1 cellular context compared by ENCODE assay signal in the genomic region with DNA sequence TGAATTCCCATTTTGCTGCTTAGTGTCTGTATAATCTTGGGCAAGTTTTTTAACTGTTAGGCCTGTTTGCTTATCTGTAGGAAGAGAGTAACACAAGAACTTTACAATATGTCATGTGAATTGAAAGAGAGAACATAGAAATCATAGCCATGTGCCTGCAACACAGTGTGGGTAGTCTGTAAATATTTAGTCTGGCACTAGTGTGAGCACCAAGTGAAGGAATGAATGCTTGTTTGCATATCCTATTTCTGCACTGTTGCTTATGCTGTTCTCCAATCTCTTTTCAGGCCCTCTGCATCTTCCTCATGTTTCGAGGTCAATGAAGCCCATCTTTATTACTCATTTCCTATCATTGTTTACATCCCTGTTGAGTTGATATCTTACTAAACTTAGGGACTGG.
TF ChIP-seq lines count a peak whose summit lies in the region.

No MANE protein-coding gene starts in this region.

TF ChIP-seq in HepG2, 621 proteins besides CTCF, POLR2A, EP300 and RAD21 (continued from another document):
- TF ChIP-seq JUND (CRISPR knock-in tag; IDR thresholded peaks at IDR 0.05), result no peak
- no peak for TF ChIP-seq AGO1 (IDR thresholded peaks at IDR 0.05; ENCODE audit: low read depth, low read length, poor library complexity, severe bottlenecking)
- no peak for TF ChIP-seq ZNF350 (CRISPR knock-in tag; IDR thresholded peaks at IDR 0.05; ENCODE audit: borderline replicate concordance, low read depth)
- TF ChIP-seq, protein P1, sequence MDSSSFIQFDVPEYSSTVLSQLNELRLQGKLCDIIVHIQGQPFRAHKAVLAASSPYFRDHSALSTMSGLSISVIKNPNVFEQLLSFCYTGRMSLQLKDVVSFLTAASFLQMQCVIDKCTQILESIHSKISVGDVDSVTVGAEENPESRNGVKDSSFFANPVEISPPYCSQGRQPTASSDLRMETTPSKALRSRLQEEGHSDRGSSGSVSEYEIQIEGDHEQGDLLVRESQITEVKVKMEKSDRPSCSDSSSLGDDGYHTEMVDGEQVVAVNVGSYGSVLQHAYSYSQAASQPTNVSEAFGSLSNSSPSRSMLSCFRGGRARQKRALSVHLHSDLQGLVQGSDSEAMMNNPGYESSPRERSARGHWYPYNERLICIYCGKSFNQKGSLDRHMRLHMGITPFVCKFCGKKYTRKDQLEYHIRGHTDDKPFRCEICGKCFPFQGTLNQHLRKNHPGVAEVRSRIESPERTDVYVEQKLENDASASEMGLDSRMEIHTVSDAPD (CRISPR knock-in tag; IDR thresholded peaks at IDR 0.05), result 0 out of 2 replicates have a peak, but pooled peaks have one; percentile 0
- peak; percentile 73 for TF ChIP-seq FOXP4 (CRISPR knock-in tag; IDR thresholded peaks at IDR 0.05)
